In genomic region chr5:3060283-3060682, GRCh38 we compare ENCODE assay signal across 28 cellular contexts.
"Had no signal": no experiment of that assay in that cellular context is flagged by ENCODE, and none has a peak within 500 bp of the region (broad histone marks: within the 10 kb centered on the region; RNA-seq: fewer than 3 reads in every experiment).

No MANE protein-coding gene starts in this region.

- H3K4me1 ChIP-seq: colonic mucosa, esophagus muscularis mucosa, esophagus squamous epithelium, foreskin keratinocyte, gastrocnemius medialis, gastroesophageal sphincter, heart left ventricle, heart right ventricle had no signal

- H3K36me3 ChIP-seq: colonic mucosa, esophagus muscularis mucosa, esophagus squamous epithelium, gastrocnemius medialis, gastroesophageal sphincter, heart left ventricle, heart right ventricle had no signal

- H3K27me3 ChIP-seq: colonic mucosa, esophagus squamous epithelium, foreskin keratinocyte, gastrocnemius medialis, heart left ventricle had no signal

- FAIRE-seq: colon, endometrium, endothelial cell of umbilical vein, frontal cortex had no signal

- H3K27ac ChIP-seq: colonic mucosa, coronary artery, dorsolateral prefrontal cortex, epithelial cell of prostate, esophagus muscularis mucosa, esophagus squamous epithelium, foreskin keratinocyte, gastrocnemius medialis, gastroesophageal sphincter, heart left ventricle, heart right ventricle had no signal

- ATAC-seq: effector memory CD8-positive, alpha-beta T cell; esophagus mucosa; foreskin keratinocyte; gastrocnemius medialis; gastroesophageal sphincter; heart left ventricle; heart right ventricle had no signal

- H3K4me3 ChIP-seq: colonic mucosa, coronary artery, dorsolateral prefrontal cortex, esophagus muscularis mucosa, esophagus squamous epithelium, gastrocnemius medialis, gastroesophageal sphincter, heart left ventricle, heart right ventricle had no signal

- DNase-seq: colonic mucosa; cortex of kidney; dermis blood vessel endothelial cell; dorsolateral prefrontal cortex; effector CD4-positive, alpha-beta T cell; effector CD8-positive, alpha-beta T cell; effector memory CD4-positive, alpha-beta T cell; effector memory CD8-positive, alpha-beta T cell; endodermal cell; erythroblast; esophagus squamous epithelium; foreskin fibroblast; foreskin keratinocyte; foreskin melanocyte; gastrocnemius medialis; glutamatergic neuron; head of caudate nucleus; heart left ventricle; heart right ventricle had no signal

- H3K9me3 ChIP-seq: colonic mucosa, gastrocnemius medialis had no signal
